In genomic region chr9:88732128-88732527, GRCh38 we compare ENCODE assay signal across 14 cellular contexts.
A peak's percentile ranks its signal among the peaks of the same experiment; 100 is the strongest.
DNase-seq lines count a peak whose midpoint lies in the region; ATAC-seq and TF ChIP-seq lines count a peak whose summit lies in the region.
"Had no signal": no experiment of that assay in that cellular context is flagged by ENCODE, and none has a peak within 500 bp of the region (broad histone marks: within the 10 kb centered on the region; RNA-seq: fewer than 3 reads in every experiment).

No MANE protein-coding gene starts in this region.

- H3K27ac Mint-ChIP-seq in brain = peak overlapping the region; percentile 60 to 82 (median 74)
- H3K27ac Mint-ChIP-seq: naive thymus-derived CD8-positive, alpha-beta T cell; T-helper 2 cell treated with Interferon-gamma antibody and Interleukin-4, amounts not matched to agents 5 μg/mL and 100 μg/mL, for 36 hours had no signal

- TF ChIP-seq CTCF in brain (conservative IDR thresholded peaks at IDR 0.05) (no peak), colonic mucosa (IDR thresholded peaks at IDR 0.05) (no peak), body of pancreas (IDR thresholded peaks at IDR 0.05) (no peak)

- H3K4me3 Mint-ChIP-seq in brain = peak overlapping the region in 2 of 5 experiments; percentile 8 to 17
- H3K4me3 Mint-ChIP-seq: naive thymus-derived CD8-positive, alpha-beta T cell; T-helper 2 cell treated with Interferon-gamma antibody and Interleukin-4, amounts not matched to agents 5 μg/mL and 100 μg/mL, for 36 hours had no signal

- H3K4me1 ChIP-seq in colonic mucosa (no peaks in the 10 kb centered on the region), body of pancreas (no peaks in the 10 kb centered on the region)
- H3K4me1 ChIP-seq: Peyer's patch, transverse colon had no signal

- H3K36me3 ChIP-seq in colonic mucosa = no peaks in the 10 kb centered on the region
- no peaks in the 10 kb centered on the region for H3K36me3 ChIP-seq in body of pancreas (replicated peaks in 1 of 2; ENCODE audit: insufficient read depth in 1 of 2, low read depth in 2 of 2)
- H3K36me3 ChIP-seq: Peyer's patch, transverse colon had no signal

- H3K4me3 ChIP-seq in colonic mucosa (no peak overlapping the region), body of pancreas (no peak overlapping the region)
- H3K4me3 ChIP-seq: Peyer's patch, transverse colon had no signal

- ATAC-seq in body of pancreas = no peak
- ATAC-seq: naive thymus-derived CD8-positive, alpha-beta T cell had no signal

- no peak for TF ChIP-seq POLR2A in body of pancreas (IDR thresholded peaks at IDR 0.05)

- H3K36me3 Mint-ChIP-seq in brain = no peaks in the 10 kb centered on the region
- H3K36me3 Mint-ChIP-seq: naive thymus-derived CD8-positive, alpha-beta T cell had no signal

- DNase-seq in EH (ENCODE audit: low read depth) = peak; percentile 94
- DNase-seq in glomerular endothelial cell (ENCODE audit: extremely low read depth, low read depth, low spot score) = peak; percentile 22
- peak; percentile 3 for DNase-seq in putamen (ENCODE audit: low spot score)
- DNase-seq in colonic mucosa = no peak
- DNase-seq in AML-193 (lab: John Stamatoyannopoulos, UW) = no peak
- no peak for DNase-seq in NCI-H524 treated with DMSO at 0.1 percent for 48 hours (lab: John Stamatoyannopoulos, UW)
- no peak for DNase-seq in body of pancreas
- DNase-seq: activated CD4-positive, alpha-beta T cell treated with anti-CD3 and anti-CD28 coated beads, Interleukin-2, amount 50 U/mL, for 4 hours; foreskin melanocyte; naive thymus-derived CD8-positive, alpha-beta T cell; Peyer's patch; transverse colon had no signal

- H3K9ac ChIP-seq in colonic mucosa (ENCODE audit: low read depth in 2 of 2, low read length in 2 of 2) = no peak overlapping the region

- 69 to 85% methylated on average over 4 of the region's 4 CpGs for WGBS in body of pancreas, 2 donors

- no peak overlapping the region for H3K27ac ChIP-seq in colonic mucosa
- no peak overlapping the region for H3K27ac ChIP-seq in body of pancreas
- H3K27ac ChIP-seq: transverse colon had no signal

- peaks cover 0 to 32% (median 5%) of the 10 kb centered on the region in 5 experiments for H3K9me3 Mint-ChIP-seq in brain
- H3K9me3 Mint-ChIP-seq: T-helper 2 cell treated with Interferon-gamma antibody and Interleukin-4, amounts not matched to agents 5 μg/mL and 100 μg/mL, for 36 hours had no signal

- peaks cover 46% of the 10 kb centered on the region for H3K4me1 Mint-ChIP-seq in brain
- H3K4me1 Mint-ChIP-seq: naive thymus-derived CD8-positive, alpha-beta T cell had no signal

- intact Hi-C loops in colonic mucosa (cut with DNase I) (no loop called here), body of pancreas (cut with DNase I) (no loop called here)

- no peaks in the 10 kb centered on the region for H3K27me3 ChIP-seq in colonic mucosa
- H3K27me3 ChIP-seq in body of pancreas = no peaks in the 10 kb centered on the region
- H3K27me3 ChIP-seq: Peyer's patch, transverse colon had no signal

- no peaks in the 10 kb centered on the region for H3K9me3 ChIP-seq in colonic mucosa
- no peaks in the 10 kb centered on the region for H3K9me3 ChIP-seq in body of pancreas
- H3K9me3 ChIP-seq: Peyer's patch, transverse colon had no signal

- no peaks in the 10 kb centered on the region for H3K27me3 Mint-ChIP-seq in brain

Comparison
In these comparisons a context has a peak if more than half of its experiments do, and no peak if none do; other contexts are left out.
1. DNase-seq: peak in EH (single experiment), glomerular endothelial cell (single experiment) and putamen (single experiment); none in colonic mucosa (single experiment), AML-193 (0 of 2), NCI-H524 treated with DMSO at 0.1 percent for 48 hours (single experiment) and body of pancreas (0 of 4).